8 cellular contexts compared by ENCODE assay signal in genomic region chr11:65860278-65861164, GRCh38. TPM values are rescaled to one million over a fixed set of nuclear protein-coding genes. Genes with fewer than 3 reads are reported as not detected.
A peak's percentile ranks its signal among the peaks of the same experiment; 100 is the strongest.
DNase-seq lines count a peak whose midpoint lies in the region; ATAC-seq and TF ChIP-seq lines count a peak whose summit lies in the region.

TSS of gene MUS81 (plus strand) at chr11:65860433. CDS start at chr11:65860754, 321 bp downstream.

- H3K4me3 ChIP-seq in CD4-positive, alpha-beta memory T cell (ENCODE audit: low read length in 2 of 2) = peak within 1 kb of the TSS; percentile 55 to 81
- peak within 1 kb of the TSS; percentile 92 for H3K4me3 ChIP-seq in neuron (ENCODE audit: low read length)

- TF ChIP-seq CTCF in foreskin keratinocyte (conservative IDR thresholded peaks at IDR 0.05) = peak; percentile 99

- no peaks in the 10 kb centered on the region for H3K27me3 Mint-ChIP-seq in CD4-positive, alpha-beta memory T cell

- H3K27ac Mint-ChIP-seq in CD4-positive, alpha-beta memory T cell = peak within 1 kb of the TSS; percentile 92 to 99 (median 97)

- H3K27me3 ChIP-seq in CD4-positive, alpha-beta memory T cell (ENCODE audit: insufficient read depth, low read length) = no peaks in the 10 kb centered on the region
- H3K27me3 ChIP-seq in foreskin keratinocyte = no peaks in the 10 kb centered on the region
- no peaks in the 10 kb centered on the region for H3K27me3 ChIP-seq in neuron (ENCODE audit: insufficient read depth, low read length)

- peaks cover 46% of the 10 kb centered on the region for H3K4me1 ChIP-seq in CD4-positive, alpha-beta memory T cell (ENCODE audit: insufficient read depth, low read length)
- H3K4me1 ChIP-seq in foreskin keratinocyte (no peaks in the 10 kb centered on the region), neuron (ENCODE audit: insufficient read depth, low read length) (peaks cover 29% of the 10 kb centered on the region)

- POLR2A ChIA-PET in CD4-positive, alpha-beta memory T cell (lab: Charles Lee; ENCODE audit: partially characterized antibody) = interaction anchor here (0.5 to 8.5 kb wide), 35 partner anchors 9 to 1619 kb away, joined by 3 to 435 read pairs (median 9); partner anchors contain the start of genes AP5B1, BANF1, C11orf68 and CCDC85B

- peak; percentile 93 to 96 (median 94) for DNase-seq in CD4-positive, alpha-beta memory T cell
- peak; percentile 97 for DNase-seq in NAMALWA (ENCODE audit: low spot score)
- peak; percentile 90 for DNase-seq in SK-MEL-5 (ENCODE audit: low read depth, low spot score)
- DNase-seq in activated naive CD4-positive, alpha-beta T cell (lab: John Stamatoyannopoulos, UW) = peak; percentile 92 to 96 (median 95)
- DNase-seq in foreskin keratinocyte = peak; percentile 96 to 97
- DNase-seq in stromal cell of bone marrow (ENCODE audit: low read depth) = peak; percentile 93

- H3K4me1 Mint-ChIP-seq in CD4-positive, alpha-beta memory T cell = peaks cover 25 to 54% (median 39%) of the 10 kb centered on the region in 4 donors

- peaks cover 29 to 59% of the 10 kb centered on the region in 2 donors for H3K36me3 Mint-ChIP-seq in CD4-positive, alpha-beta memory T cell

- peak; percentile 32 for ATAC-seq in GM21576 (IDR thresholded peaks at IDR 0.05; ENCODE audit: unreplicated experiment)
- ATAC-seq in foreskin keratinocyte = peak; percentile 55

- no peaks in the 10 kb centered on the region for H3K9me3 ChIP-seq in CD4-positive, alpha-beta memory T cell (ENCODE audit: control insufficient read depth in 1 of 2, low read length in 2 of 2)
- H3K9me3 ChIP-seq in neuron (ENCODE audit: low read length) = no peaks in the 10 kb centered on the region

- H3K36me3 ChIP-seq in CD4-positive, alpha-beta memory T cell (ENCODE audit: insufficient read depth, low read length) = peaks cover 46% of the 10 kb centered on the region
- peaks cover 54% of the 10 kb centered on the region for H3K36me3 ChIP-seq in neuron (ENCODE audit: insufficient read depth, low read length)

- H2AFZ ChIP-seq in neuron (ENCODE audit: low read depth, low read length) = no peak within 1 kb of the TSS

- H3K27ac ChIP-seq in CD4-positive, alpha-beta memory T cell (ENCODE audit: low read depth, low read length) = peak within 1 kb of the TSS; percentile 85
- H3K27ac ChIP-seq in foreskin keratinocyte = peak within 1 kb of the TSS; percentile 70

- H3K4me3 Mint-ChIP-seq in CD4-positive, alpha-beta memory T cell = peak within 1 kb of the TSS; percentile 93 to 99 (median 96)

- CTCF ChIA-PET in CD4-positive, alpha-beta memory T cell (lab: Charles Lee; ENCODE audit: partially characterized antibody) = interaction anchor here (0.6 to 11.0 kb wide), 28 partner anchors 8 to 757 kb away, joined by 3 to 281 read pairs (median 4); partner anchors contain the start of genes BANF1, C11orf68, CCDC85B and DRAP1

- intact Hi-C loops in CD4-positive, alpha-beta memory T cell (cut with micrococcal nuclease) = loop anchor here (1.0 kb wide), 2 partner anchors 24 to 101 kb away; partner anchors contain the start of gene SART1

- in situ Hi-C loops in SK-MEL-5 (cut with HindIII; ENCODE audit: low pct_unique_long_range_greater_than_20kb, low sequenced_read_pairs) = no loop called here

- H3K9me3 Mint-ChIP-seq in CD4-positive, alpha-beta memory T cell = peaks cover 0 to 6% (median 0%) of the 10 kb centered on the region in 8 donors

RNA-seq across cellular contexts. Expression of gene MUS81, which starts in this region (rescaled TPM):
- total RNA-seq in CD4-positive, alpha-beta memory T cell = 10 to 100 TPM; 93.6 to 95.5 TPM
- polyA plus RNA-seq in CD4-positive, alpha-beta memory T cell = 10 to 100 TPM; 24.0 to 31.1 TPM
- 18.6 and 19.3 TPM in 2 replicates for total RNA-seq in SK-MEL-5 (2014; rRNA removed; shearing (Covaris generic))
- polyA plus RNA-seq in SK-MEL-5 (2015; cell fraction: cytosol; rRNA removed) = 17.4 and 18.0 TPM in 2 replicates
- 207 and 273 TPM in 2 replicates for polyA plus RNA-seq in SK-MEL-5 (2015; cell fraction: nucleus; rRNA removed)
- 51.0 and 59.8 TPM in 2 replicates for total RNA-seq in foreskin keratinocyte
- 44.5 and 50.1 TPM in 2 replicates for polyA plus RNA-seq in foreskin keratinocyte

Comparison
In these comparisons a context has a peak if more than half of its experiments do, and no peak if none do; other contexts are left out.
1. Peak in every context shown above with its lines: DNase-seq, ATAC-seq, H3K4me3 ChIP-seq and H3K27ac ChIP-seq.